In genomic region chr4:185318679-185319078, GRCh38 we compare ENCODE assay signal across 10 cellular contexts.
DNase-seq lines count a peak whose midpoint lies in the region; FAIRE-seq and TF ChIP-seq lines count a peak whose summit lies in the region.
"Had no signal": no experiment of that assay in that cellular context is flagged by ENCODE, and none has a peak within 500 bp of the region (broad histone marks: within the 10 kb centered on the region; RNA-seq: fewer than 3 reads in every experiment).

No MANE protein-coding gene starts in this region.

- CTCF ChIA-PET in activated CD4-positive, alpha-beta memory T cell treated with anti-CD3 and anti-CD28 coated beads, Interleukin-2, amount 10 ng/mL, durations not matched to agents 7 days and 5 days (lab: Charles Lee), result interaction anchor here (0.7 kb wide), 1 partner anchor 23 kb away, joined by 3 read pairs; no protein-coding TSS in a partner anchor
- CTCF ChIA-PET in activated CD4-positive, alpha-beta memory T cell treated with anti-CD3 and anti-CD28 coated beads for 36 hours (lab: Charles Lee), result no interaction called here

- peaks cover 5% of the 10 kb centered on the region for H3K9me3 Mint-ChIP-seq in activated CD4-positive, alpha-beta memory T cell treated with anti-CD3 and anti-CD28 coated beads, Interleukin-2, amount 10 ng/mL, durations not matched to agents 7 days and 5 days
- no peaks in the 10 kb centered on the region for H3K9me3 Mint-ChIP-seq in activated CD4-positive, alpha-beta memory T cell treated with anti-CD3 and anti-CD28 coated beads for 36 hours
- H3K9me3 Mint-ChIP-seq: stimulated activated naive CD8-positive, alpha-beta T cell treated with anti-CD3 and anti-CD28 coated beads, Interleukin-15, Interleukin-2, amounts not matched to agents 100 ng/mL and 50 ng/mL, for 24 hours had no signal

- intact Hi-C loops in activated CD4-positive, alpha-beta memory T cell treated with anti-CD3 and anti-CD28 coated beads for 36 hours (cut with micrococcal nuclease), result no loop called here

- peaks cover 18% of the 10 kb centered on the region for H3K4me1 Mint-ChIP-seq in activated CD4-positive, alpha-beta memory T cell treated with anti-CD3 and anti-CD28 coated beads, Interleukin-2, amount 10 ng/mL, durations not matched to agents 7 days and 5 days
- H3K4me1 Mint-ChIP-seq in activated CD4-positive, alpha-beta memory T cell treated with anti-CD3 and anti-CD28 coated beads for 36 hours (ENCODE audit: low read depth), result peaks cover 8% of the 10 kb centered on the region

- H3K4me3 ChIP-seq in choroid plexus epithelial cell (ENCODE audit: low read depth, low read length), result no peak overlapping the region

- TF ChIP-seq CTCF in choroid plexus epithelial cell (conservative IDR thresholded peaks at IDR 0.05; ENCODE audit: low read depth, low read length), result no peak

- no peaks in the 10 kb centered on the region for H3K27me3 Mint-ChIP-seq in activated CD4-positive, alpha-beta memory T cell treated with anti-CD3 and anti-CD28 coated beads, Interleukin-2, amount 10 ng/mL, durations not matched to agents 7 days and 5 days
- H3K27me3 Mint-ChIP-seq in activated CD4-positive, alpha-beta memory T cell treated with anti-CD3 and anti-CD28 coated beads for 36 hours, result no peaks in the 10 kb centered on the region
- H3K27me3 Mint-ChIP-seq: stimulated activated naive CD8-positive, alpha-beta T cell treated with anti-CD3 and anti-CD28 coated beads, Interleukin-15, Interleukin-2, amounts not matched to agents 100 ng/mL and 50 ng/mL, for 24 hours had no signal

- H3K4me3 Mint-ChIP-seq in activated CD4-positive, alpha-beta memory T cell treated with anti-CD3 and anti-CD28 coated beads, Interleukin-2, amount 10 ng/mL, durations not matched to agents 7 days and 5 days, result no peak overlapping the region
- no peak overlapping the region for H3K4me3 Mint-ChIP-seq in activated CD4-positive, alpha-beta memory T cell treated with anti-CD3 and anti-CD28 coated beads for 36 hours
- H3K4me3 Mint-ChIP-seq: stimulated activated naive CD8-positive, alpha-beta T cell treated with anti-CD3 and anti-CD28 coated beads, Interleukin-15, Interleukin-2, amounts not matched to agents 100 ng/mL and 50 ng/mL, for 24 hours had no signal

- FAIRE-seq in urothelium cell line (lab: Jason Lieb, UNC), result no peak

- H3K36me3 Mint-ChIP-seq in activated CD4-positive, alpha-beta memory T cell treated with anti-CD3 and anti-CD28 coated beads, Interleukin-2, amount 10 ng/mL, durations not matched to agents 7 days and 5 days (ENCODE audit: low read depth), result peaks cover 42% of the 10 kb centered on the region
- H3K36me3 Mint-ChIP-seq in activated CD4-positive, alpha-beta memory T cell treated with anti-CD3 and anti-CD28 coated beads for 36 hours, result peaks cover 39% of the 10 kb centered on the region

- H3K27ac Mint-ChIP-seq in activated CD4-positive, alpha-beta memory T cell treated with anti-CD3 and anti-CD28 coated beads, Interleukin-2, amount 10 ng/mL, durations not matched to agents 7 days and 5 days, result peak overlapping the region; percentile 58
- H3K27ac Mint-ChIP-seq in activated CD4-positive, alpha-beta memory T cell treated with anti-CD3 and anti-CD28 coated beads for 36 hours, result no peak overlapping the region
- H3K27ac Mint-ChIP-seq: stimulated activated naive CD8-positive, alpha-beta T cell treated with anti-CD3 and anti-CD28 coated beads, Interleukin-15, Interleukin-2, amounts not matched to agents 100 ng/mL and 50 ng/mL, for 24 hours had no signal

- POLR2A ChIA-PET in activated CD4-positive, alpha-beta memory T cell treated with anti-CD3 and anti-CD28 coated beads, Interleukin-2, amount 10 ng/mL, durations not matched to agents 7 days and 5 days (lab: Charles Lee), result interaction anchor here (0.6 kb wide), 1 partner anchor 1417 kb away, joined by 3 read pairs; no protein-coding TSS in a partner anchor
- POLR2A ChIA-PET in activated CD4-positive, alpha-beta memory T cell treated with anti-CD3 and anti-CD28 coated beads for 36 hours (lab: Charles Lee), result no interaction called here

- DNase-seq in activated CD4-positive, alpha-beta memory T cell treated with anti-CD3 and anti-CD28 coated beads, Interleukin-2, amount 10 ng/mL, durations not matched to agents 7 days and 5 days, result no peak
- DNase-seq in activated CD4-positive, alpha-beta memory T cell treated with anti-CD3 and anti-CD28 coated beads for 36 hours, result no peak
- DNase-seq in NCI-H345 treated with DMSO at 0.1 percent for 48 hours (lab: John Stamatoyannopoulos, UW; ENCODE audit: unreplicated experiment), result peak; percentile 75
- peak; percentile 55 for DNase-seq in choroid plexus epithelial cell (ENCODE audit: low read depth)
- DNase-seq in putamen (ENCODE audit: low spot score), result peak; percentile 57
- DNase-seq in EL, result no peak
- DNase-seq in urothelium cell line (ENCODE audit: low spot score), result no peak
- no peak for DNase-seq in NCI-H774 (lab: John Stamatoyannopoulos, UW)
- DNase-seq: activated CD4-positive, CD25-positive, alpha-beta regulatory T cell had no signal

Comparison
In these comparisons a context has a peak if more than half of its experiments do, and no peak if none do; other contexts are left out.
1. DNase-seq: peak in NCI-H345 treated with DMSO at 0.1 percent for 48 hours (single experiment), choroid plexus epithelial cell (single experiment) and putamen (single experiment); none in activated CD4-positive, alpha-beta memory T cell treated with anti-CD3 and anti-CD28 coated beads, Interleukin-2, amount 10 ng/mL, durations not matched to agents 7 days and 5 days (single experiment), activated CD4-positive, alpha-beta memory T cell treated with anti-CD3 and anti-CD28 coated beads for 36 hours (single experiment), EL (single experiment), urothelium cell line (single experiment) and NCI-H774 (single experiment).